Comparison of ENCODE assay signal across 10 cellular contexts in genomic region chr14:54189358-54190354, GRCh38.
DNase-seq lines count a peak whose midpoint lies in the region; TF ChIP-seq lines count a peak whose summit lies in the region.
"Had no signal": no experiment of that assay in that cellular context is flagged by ENCODE, and none has a peak within 500 bp of the region (broad histone marks: within the 10 kb centered on the region; RNA-seq: fewer than 3 reads in every experiment).

No MANE protein-coding gene starts in this region.

- H3K23ac ChIP-seq in mesenchymal stem cell (ENCODE audit: low read length in 2 of 2): no peak overlapping the region

- no peak overlapping the region for H3K4ac ChIP-seq in mesenchymal stem cell (ENCODE audit: low read depth in 1 of 2, low read length in 2 of 2)

- no peaks in the 10 kb centered on the region for H3K4me1 Mint-ChIP-seq in activated CD4-positive, alpha-beta memory T cell treated with anti-CD3 and anti-CD28 coated beads for 36 hours (ENCODE audit: low read depth)

- H3K36me3 Mint-ChIP-seq in activated CD4-positive, alpha-beta memory T cell treated with anti-CD3 and anti-CD28 coated beads for 36 hours: no peaks in the 10 kb centered on the region
- H3K36me3 Mint-ChIP-seq: mesothelial cell of epicardium had no signal

- no peak overlapping the region for H3K4me3 ChIP-seq in astrocyte of the spinal cord (ENCODE audit: low read depth, low read length)
- H3K4me3 ChIP-seq in mesenchymal stem cell (ENCODE audit: insufficient read depth in 1 of 2, low read depth in 1 of 2, low read length in 2 of 2): no peak overlapping the region

- intact Hi-C loops in posterior cingulate gyrus (cut with DNase I): no loop called here
- intact Hi-C loops in activated CD4-positive, alpha-beta memory T cell treated with anti-CD3 and anti-CD28 coated beads for 36 hours (cut with micrococcal nuclease): no loop called here

- H3K27ac Mint-ChIP-seq in activated CD4-positive, alpha-beta memory T cell treated with anti-CD3 and anti-CD28 coated beads for 36 hours: no peak overlapping the region
- H3K27ac Mint-ChIP-seq: mesothelial cell of epicardium had no signal

- H3K18ac ChIP-seq in mesenchymal stem cell (ENCODE audit: low read depth in 1 of 2, low read length in 2 of 2): no peak overlapping the region

- H3K4me1 ChIP-seq in mesenchymal stem cell (ENCODE audit: control insufficient read depth, insufficient read depth, low read depth, low read length): peaks cover 5% of the 10 kb centered on the region

- H4K8ac ChIP-seq in mesenchymal stem cell (ENCODE audit: low read length): no peak overlapping the region

- no peak overlapping the region for H3K4me3 Mint-ChIP-seq in activated CD4-positive, alpha-beta memory T cell treated with anti-CD3 and anti-CD28 coated beads for 36 hours
- H3K4me3 Mint-ChIP-seq: mesothelial cell of epicardium had no signal

- CTCF ChIA-PET in activated CD4-positive, alpha-beta memory T cell treated with anti-CD3 and anti-CD28 coated beads for 36 hours (lab: Charles Lee): interaction anchor here (1.0 kb wide), 1 partner anchor 12 kb away, joined by 4 read pairs; no protein-coding TSS in a partner anchor

- H2BK5ac ChIP-seq in mesenchymal stem cell (ENCODE audit: low read depth, low read length, poor library complexity, severe bottlenecking): no peak overlapping the region

- H3K27me3 Mint-ChIP-seq in activated CD4-positive, alpha-beta memory T cell treated with anti-CD3 and anti-CD28 coated beads for 36 hours: peaks cover 1% of the 10 kb centered on the region

- no peak overlapping the region for H2BK15ac ChIP-seq in mesenchymal stem cell (ENCODE audit: low read depth, poor library complexity, severe bottlenecking)

- H2AFZ ChIP-seq in mesenchymal stem cell (ENCODE audit: low read depth, low read length): no peak overlapping the region

- H4K91ac ChIP-seq in mesenchymal stem cell (ENCODE audit: low read length): no peak overlapping the region

- no peaks in the 10 kb centered on the region for H3K9me3 ChIP-seq in mesenchymal stem cell (ENCODE audit: control insufficient read depth, low read length)

- no peak overlapping the region for H2BK12ac ChIP-seq in mesenchymal stem cell (ENCODE audit: low read length in 2 of 2)

- peak; percentile 62 for DNase-seq in COLO829 (ENCODE audit: low spot score)
- peak; percentile 24 to 39 for DNase-seq in Kasumi-1 (lab: John Stamatoyannopoulos, UW)
- peak; percentile 82 for DNase-seq in astrocyte of the spinal cord (ENCODE audit: low read depth, low spot score)
- peak; percentile 72 for DNase-seq in mesenchymal stem cell
- DNase-seq in NCI-H2081 treated with DMSO at 0.1 percent for 48 hours (lab: John Stamatoyannopoulos, UW): no peak
- DNase-seq in posterior cingulate gyrus: no peak
- no peak for DNase-seq in GOT3 (lab: John Stamatoyannopoulos, UW)
- no peak for DNase-seq in activated CD4-positive, alpha-beta memory T cell treated with anti-CD3 and anti-CD28 coated beads for 36 hours
- DNase-seq: activated CD4-positive, CD25-positive, alpha-beta regulatory T cell had no signal

- H3K36me3 ChIP-seq in mesenchymal stem cell (ENCODE audit: control insufficient read depth in 1 of 2, insufficient read depth in 2 of 2, low read depth in 1 of 2, low read length in 2 of 2): no peaks in the 10 kb centered on the region

- no peak overlapping the region for H2BK120ac ChIP-seq in mesenchymal stem cell (ENCODE audit: low read depth, low read length)

- WGBS in mesenchymal stem cell: 1% methylated on average over 2 of the region's 5 CpGs

- H3K4me2 ChIP-seq in mesenchymal stem cell (ENCODE audit: low read length, poor library complexity, severe bottlenecking): no peak overlapping the region

- in situ Hi-C loops in astrocyte of the spinal cord (cut with HindIII; ENCODE audit: low sequenced_read_pairs): no loop called here

- H3K27ac ChIP-seq in mesenchymal stem cell (ENCODE audit: low read length, poor library complexity, severe bottlenecking): peak overlapping the region; percentile 35

- peak overlapping the region; percentile 37 for H3K9ac ChIP-seq in mesenchymal stem cell (ENCODE audit: low read length)

- H3K14ac ChIP-seq in mesenchymal stem cell (ENCODE audit: low read length in 2 of 2): no peak overlapping the region

- no peaks in the 10 kb centered on the region for H3K9me3 Mint-ChIP-seq in activated CD4-positive, alpha-beta memory T cell treated with anti-CD3 and anti-CD28 coated beads for 36 hours
- H3K9me3 Mint-ChIP-seq: mesothelial cell of epicardium had no signal

- no peak for TF ChIP-seq CTCF in astrocyte of the spinal cord (IDR thresholded peaks at IDR 0.05; ENCODE audit: low read depth, low read length)

- no peaks in the 10 kb centered on the region for H3K27me3 ChIP-seq in mesenchymal stem cell (ENCODE audit: control insufficient read depth in 1 of 2, insufficient read depth in 1 of 2, low read length in 2 of 2)

- POLR2A ChIA-PET in activated CD4-positive, alpha-beta memory T cell treated with anti-CD3 and anti-CD28 coated beads for 36 hours (lab: Charles Lee): no interaction called here

- no peaks in the 10 kb centered on the region for H3K79me1 ChIP-seq in mesenchymal stem cell (replicated peaks; ENCODE audit: low read length, poor library complexity, severe bottlenecking)

- peak overlapping the region; percentile 69 for H2AK5ac ChIP-seq in mesenchymal stem cell (ENCODE audit: low read length, severe bottlenecking)

Comparison
In these comparisons a context has a peak if more than half of its experiments do, and no peak if none do; other contexts are left out.
1. DNase-seq: peak in COLO829 (single experiment), Kasumi-1 (2 of 2), astrocyte of the spinal cord (single experiment) and mesenchymal stem cell (single experiment); none in NCI-H2081 treated with DMSO at 0.1 percent for 48 hours (single experiment), posterior cingulate gyrus (0 of 10), GOT3 (single experiment) and activated CD4-positive, alpha-beta memory T cell treated with anti-CD3 and anti-CD28 coated beads for 36 hours (single experiment).